12 cellular contexts compared by ENCODE assay signal in the genomic region with DNA sequence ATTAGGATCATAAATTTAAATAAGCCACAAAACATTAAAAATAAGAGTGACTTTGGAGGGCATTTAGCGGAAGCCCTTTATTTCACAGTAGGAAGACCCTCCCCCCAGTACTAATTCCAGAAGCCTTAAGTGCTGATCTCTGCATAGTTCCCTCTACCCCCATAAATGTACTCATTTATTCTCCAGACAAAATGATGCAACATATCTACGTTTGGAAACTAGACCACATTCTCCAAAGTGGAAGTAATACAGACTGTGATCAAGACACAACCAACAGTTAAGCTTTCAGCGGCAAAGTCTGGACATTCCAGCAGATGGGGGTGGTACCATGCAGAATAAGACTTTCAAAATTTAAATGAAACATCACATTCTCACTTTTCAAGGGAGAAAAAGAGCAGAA. TPM values are rescaled to one million over a fixed set of nuclear protein-coding genes. Genes with fewer than 3 reads are reported as not detected.
DNase-seq lines count a peak whose midpoint lies in the region; ATAC-seq and TF ChIP-seq lines count a peak whose summit lies in the region.
"Had no signal": no experiment of that assay in that cellular context is flagged by ENCODE, and none has a peak within 500 bp of the region (broad histone marks: within the 10 kb centered on the region; RNA-seq: fewer than 3 reads in every experiment).

No MANE protein-coding gene starts in this region.

- H3K27me3 ChIP-seq in SK-N-SH (ENCODE audit: insufficient read depth) (no peaks in the 10 kb centered on the region), smooth muscle cell (ENCODE audit: low read depth) (no peaks in the 10 kb centered on the region), suprapubic skin (no peaks in the 10 kb centered on the region)
- H3K27me3 ChIP-seq in effector memory CD4-positive, alpha-beta T cell (replicated peaks; ENCODE audit: control insufficient read depth, insufficient read depth, low read length, poor library complexity, severe bottlenecking): no peaks in the 10 kb centered on the region
- H3K27me3 ChIP-seq: sigmoid colon, tibial nerve had no signal

- H3K9ac ChIP-seq in SK-N-SH: no peak overlapping the region
- H3K9ac ChIP-seq in SK-N-MC (ENCODE audit: insufficient read length): peak overlapping the region; percentile 46
- no peak overlapping the region for H3K9ac ChIP-seq in smooth muscle cell (ENCODE audit: low read depth)

- H2AFZ ChIP-seq in SK-N-SH (ENCODE audit: low read depth): no peak overlapping the region
- H2AFZ ChIP-seq in smooth muscle cell (ENCODE audit: low read depth): no peak overlapping the region

- H4K20me1 ChIP-seq in SK-N-SH (ENCODE audit: insufficient read depth): no peaks in the 10 kb centered on the region
- H4K20me1 ChIP-seq in smooth muscle cell (ENCODE audit: low read depth): no peaks in the 10 kb centered on the region

- no peaks in the 10 kb centered on the region for H3F3A ChIP-seq in SK-N-SH (replicated peaks; ENCODE audit: insufficient read depth)
- H3F3A ChIP-seq in smooth muscle cell (ENCODE audit: low read depth): no peaks in the 10 kb centered on the region

- H3K36me3 ChIP-seq in SK-N-SH (replicated peaks in 1 of 2; ENCODE audit: control insufficient read depth in 1 of 2, insufficient read depth in 2 of 2, low read length in 1 of 2) (no peaks in the 10 kb centered on the region), SK-N-MC (ENCODE audit: insufficient read depth, low read length) (no peaks in the 10 kb centered on the region), smooth muscle cell (ENCODE audit: low read depth) (no peaks in the 10 kb centered on the region), suprapubic skin (no peaks in the 10 kb centered on the region)
- H3K36me3 ChIP-seq in effector memory CD4-positive, alpha-beta T cell (ENCODE audit: control insufficient read depth, insufficient read depth, low read length): no peaks in the 10 kb centered on the region
- H3K36me3 ChIP-seq: sigmoid colon, tibial nerve had no signal

- H3K9me2 ChIP-seq in SK-N-SH: no peaks in the 10 kb centered on the region

- H3K4me1 ChIP-seq in SK-N-SH (ENCODE audit: control insufficient read depth in 1 of 2, insufficient read depth in 2 of 2, low read depth in 1 of 2, low read length in 1 of 2): no peaks in the 10 kb centered on the region
- peaks cover 17% of the 10 kb centered on the region for H3K4me1 ChIP-seq in smooth muscle cell (ENCODE audit: low read depth)
- no peaks in the 10 kb centered on the region for H3K4me1 ChIP-seq in effector memory CD4-positive, alpha-beta T cell (ENCODE audit: control insufficient read depth, insufficient read depth, low read length, poor library complexity, severe bottlenecking)
- no peaks in the 10 kb centered on the region for H3K4me1 ChIP-seq in suprapubic skin
- H3K4me1 ChIP-seq: sigmoid colon, tibial nerve had no signal

- H3K4me3 ChIP-seq in SK-N-SH (ENCODE audit: low read depth in 2 of 2, low read length in 1 of 2) (no peak overlapping the region), SK-N-MC (peak overlapping the region; percentile 66), fibroblast of the aortic adventitia (ENCODE audit: low read depth, low read length) (no peak overlapping the region), smooth muscle cell (no peak overlapping the region), suprapubic skin (no peak overlapping the region)
- no peak overlapping the region for H3K4me3 ChIP-seq in effector memory CD4-positive, alpha-beta T cell (ENCODE audit: insufficient read depth, low read depth, low read length, poor library complexity, severe bottlenecking)
- H3K4me3 ChIP-seq: sigmoid colon, tibial nerve had no signal

- POLR2A ChIA-PET in SK-N-SH (lab: Yijun Ruan, JAX): no interaction called here

- H3K9me3 ChIP-seq in SK-N-SH (no peaks in the 10 kb centered on the region), SK-N-MC (ENCODE audit: low read depth, low read length) (no peaks in the 10 kb centered on the region), smooth muscle cell (replicated peaks; ENCODE audit: low read depth) (no peaks in the 10 kb centered on the region), suprapubic skin (no peaks in the 10 kb centered on the region)
- H3K9me3 ChIP-seq in effector memory CD4-positive, alpha-beta T cell (ENCODE audit: control insufficient read depth, low read length): no peaks in the 10 kb centered on the region
- H3K9me3 ChIP-seq: sigmoid colon, tibial nerve had no signal

- ATAC-seq in SK-N-SH treated with all-trans-retinoic acid at 6 μM for 48 hours: no peak
- ATAC-seq in HG03432 (IDR thresholded peaks at IDR 0.05; ENCODE audit: unreplicated experiment): no peak

- 63% methylated on average over 3 of the region's 3 CpGs for WGBS in SK-N-SH (ENCODE audit: low lambda C conversion rate)
- WGBS in smooth muscle cell (ENCODE audit: low lambda C conversion rate): 17% methylated on average over 3 of the region's 3 CpGs
- 45% methylated on average over 3 of the region's 3 CpGs for WGBS in suprapubic skin

- DNase-seq in SK-N-SH: no peak
- peak; percentile 55 for DNase-seq in SK-N-MC (ENCODE audit: low read depth, low spot score)
- DNase-seq in fibroblast of the aortic adventitia (ENCODE audit: low read depth): peak; percentile 77
- no peak for DNase-seq in smooth muscle cell (lab: John Stamatoyannopoulos, UW; ENCODE audit: unreplicated experiment)
- DNase-seq in effector memory CD4-positive, alpha-beta T cell: no peak
- no peak for DNase-seq in suprapubic skin (ENCODE audit: low spot score in 2 of 2)
- DNase-seq: aorta, NCI-H1930, sigmoid colon had no signal

- H3K4me2 ChIP-seq in SK-N-SH (no peak overlapping the region), smooth muscle cell (peak overlapping the region; percentile 71)

- peak; percentile 27; the same call in 1 of the 2 replicates for TF ChIP-seq RAD21 in SK-N-SH (IDR thresholded peaks at IDR 0.05; ENCODE audit: low read length)

- CTCF ChIA-PET in SK-N-SH (lab: Yijun Ruan, JAX): interaction anchor here (0.7 to 1.9 kb wide), 3 partner anchors 11 to 664 kb away, joined by 3 to 5 read pairs (median 3); no protein-coding TSS in a partner anchor

- no peaks in the 10 kb centered on the region for H3K79me2 ChIP-seq in SK-N-SH (ENCODE audit: insufficient read depth)
- H3K79me2 ChIP-seq in smooth muscle cell (ENCODE audit: low read depth): no peaks in the 10 kb centered on the region

- TF ChIP-seq POLR2A in suprapubic skin (IDR thresholded peaks at IDR 0.05): no peak

- H3K27ac ChIP-seq in SK-N-SH (ENCODE audit: low read depth in 2 of 2, low read length in 1 of 2) (no peak overlapping the region), SK-N-MC (peak overlapping the region; percentile 85), smooth muscle cell (ENCODE audit: low read depth) (peak overlapping the region; percentile 55), suprapubic skin (no peak overlapping the region)
- no peak overlapping the region for H3K27ac ChIP-seq in effector memory CD4-positive, alpha-beta T cell (ENCODE audit: insufficient read depth, low read length, poor library complexity, severe bottlenecking)
- H3K27ac ChIP-seq: sigmoid colon had no signal

- TF ChIP-seq CTCF in SK-N-SH (IDR thresholded peaks at IDR 0.05): no peak; the same call in 1 of the 2 replicates
- peak; percentile 44 for TF ChIP-seq CTCF in fibroblast of the aortic adventitia (IDR thresholded peaks at IDR 0.05; ENCODE audit: insufficient read depth, low read length)
- peak; percentile 40 for TF ChIP-seq CTCF in smooth muscle cell (IDR thresholded peaks at IDR 0.05; ENCODE audit: borderline replicate concordance, insufficient read depth, poor library complexity, severe bottlenecking)
- TF ChIP-seq CTCF in suprapubic skin (IDR thresholded peaks at IDR 0.05): no peak

- TF ChIP-seq EP300 in SK-N-SH (IDR thresholded peaks at IDR 0.05; ENCODE audit: borderline replicate concordance in 1 of 2, low read depth in 1 of 2, low read length in 1 of 2) (no peak), suprapubic skin (IDR thresholded peaks at IDR 0.05) (no peak)

TF ChIP-seq in SK-N-SH, 30 proteins besides CTCF, POLR2A, EP300 and RAD21:
- TF ChIP-seq, protein P1, sequence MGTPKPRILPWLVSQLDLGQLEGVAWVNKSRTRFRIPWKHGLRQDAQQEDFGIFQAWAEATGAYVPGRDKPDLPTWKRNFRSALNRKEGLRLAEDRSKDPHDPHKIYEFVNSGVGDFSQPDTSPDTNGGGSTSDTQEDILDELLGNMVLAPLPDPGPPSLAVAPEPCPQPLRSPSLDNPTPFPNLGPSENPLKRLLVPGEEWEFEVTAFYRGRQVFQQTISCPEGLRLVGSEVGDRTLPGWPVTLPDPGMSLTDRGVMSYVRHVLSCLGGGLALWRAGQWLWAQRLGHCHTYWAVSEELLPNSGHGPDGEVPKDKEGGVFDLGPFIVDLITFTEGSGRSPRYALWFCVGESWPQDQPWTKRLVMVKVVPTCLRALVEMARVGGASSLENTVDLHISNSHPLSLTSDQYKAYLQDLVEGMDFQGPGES (IDR thresholded peaks at IDR 0.05; ENCODE audit: low read depth, low read length): no peak
- TF ChIP-seq FOXJ3 (CRISPR knock-in tag; IDR thresholded peaks at IDR 0.05): no peak

TF ChIP-seq in SK-N-SH treated with all-trans-retinoic acid at 6 μM for 48 hours, 23 proteins besides CTCF, POLR2A, EP300 and RAD21 (continues in another document):
- no peak for TF ChIP-seq ISL1 (CRISPR knock-in tag; IDR thresholded peaks at IDR 0.05)
- TF ChIP-seq ZNF8 (CRISPR knock-in tag; IDR thresholded peaks at IDR 0.05): no peak
- no peak for TF ChIP-seq ESRRG (CRISPR knock-in tag; IDR thresholded peaks at IDR 0.05)
- TF ChIP-seq, protein P2, sequence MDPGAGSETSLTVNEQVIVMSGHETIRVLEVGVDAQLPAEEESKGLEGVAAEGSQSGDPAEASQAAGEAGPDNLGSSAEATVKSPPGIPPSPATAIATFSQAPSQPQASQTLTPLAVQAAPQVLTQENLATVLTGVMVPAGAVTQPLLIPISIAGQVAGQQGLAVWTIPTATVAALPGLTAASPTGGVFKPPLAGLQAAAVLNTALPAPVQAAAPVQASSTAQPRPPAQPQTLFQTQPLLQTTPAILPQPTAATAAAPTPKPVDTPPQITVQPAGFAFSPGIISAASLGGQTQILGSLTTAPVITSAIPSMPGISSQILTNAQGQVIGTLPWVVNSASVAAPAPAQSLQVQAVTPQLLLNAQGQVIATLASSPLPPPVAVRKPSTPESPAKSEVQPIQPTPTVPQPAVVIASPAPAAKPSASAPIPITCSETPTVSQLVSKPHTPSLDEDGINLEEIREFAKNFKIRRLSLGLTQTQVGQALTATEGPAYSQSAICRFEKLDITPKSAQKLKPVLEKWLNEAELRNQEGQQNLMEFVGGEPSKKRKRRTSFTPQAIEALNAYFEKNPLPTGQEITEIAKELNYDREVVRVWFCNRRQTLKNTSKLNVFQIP (CRISPR knock-in tag; IDR thresholded peaks at IDR 0.05; ENCODE audit: borderline replicate concordance, low read depth): no peak
- TF ChIP-seq GLIS3 (CRISPR knock-in tag; IDR thresholded peaks at IDR 0.05): no peak
- no peak for TF ChIP-seq SNAI2 (CRISPR knock-in tag; IDR thresholded peaks at IDR 0.05)
- TF ChIP-seq TOX (CRISPR knock-in tag; IDR thresholded peaks at IDR 0.05; ENCODE audit: borderline replicate concordance): no peak

RNA-seq across cellular contexts. Expression of a gene that starts 44.8 kb away (rescaled TPM):
- polyA plus RNA-seq in SK-N-SH (2012; rRNA removed) (8,662 and 9,168 TPM in 2 replicates), smooth muscle cell (592 and 663 TPM in 2 replicates)
- polyA plus RNA-seq in SK-N-SH (2012; cell fraction: cytosol; rRNA removed): 12,330 and 13,920 TPM in 2 replicates
- 1,411 and 1,629 TPM in 2 replicates for polyA plus RNA-seq in SK-N-SH (2012; cell fraction: nucleus; rRNA removed)
- total RNA-seq in fibroblast of the aortic adventitia (ENCODE audit: low replicate concordance) (1,865 and 2,773 TPM in 2 replicates), smooth muscle cell (3,589 and 4,582 TPM in 2 replicates), suprapubic skin (1,000 to 10,000 TPM; 1,246 to 3,036 (median 2,993) TPM)

Comparison
In these comparisons a context has a peak if more than half of its experiments do, and no peak if none do; other contexts are left out.
1. DNase-seq: peak in SK-N-MC (single experiment) and fibroblast of the aortic adventitia (single experiment); none in SK-N-SH (single experiment), smooth muscle cell (single experiment), effector memory CD4-positive, alpha-beta T cell (0 of 3) and suprapubic skin (0 of 2).
2. H3K27ac ChIP-seq: peak in SK-N-MC (single experiment) and smooth muscle cell (single experiment); none in SK-N-SH (0 of 2), effector memory CD4-positive, alpha-beta T cell (single experiment) and suprapubic skin (single experiment).
3. CTCF ChIP-seq: peak in fibroblast of the aortic adventitia (single experiment) and smooth muscle cell (single experiment); none in SK-N-SH (single experiment) and suprapubic skin (0 of 2).